14 cellular contexts compared by ENCODE assay signal in the genomic region with DNA sequence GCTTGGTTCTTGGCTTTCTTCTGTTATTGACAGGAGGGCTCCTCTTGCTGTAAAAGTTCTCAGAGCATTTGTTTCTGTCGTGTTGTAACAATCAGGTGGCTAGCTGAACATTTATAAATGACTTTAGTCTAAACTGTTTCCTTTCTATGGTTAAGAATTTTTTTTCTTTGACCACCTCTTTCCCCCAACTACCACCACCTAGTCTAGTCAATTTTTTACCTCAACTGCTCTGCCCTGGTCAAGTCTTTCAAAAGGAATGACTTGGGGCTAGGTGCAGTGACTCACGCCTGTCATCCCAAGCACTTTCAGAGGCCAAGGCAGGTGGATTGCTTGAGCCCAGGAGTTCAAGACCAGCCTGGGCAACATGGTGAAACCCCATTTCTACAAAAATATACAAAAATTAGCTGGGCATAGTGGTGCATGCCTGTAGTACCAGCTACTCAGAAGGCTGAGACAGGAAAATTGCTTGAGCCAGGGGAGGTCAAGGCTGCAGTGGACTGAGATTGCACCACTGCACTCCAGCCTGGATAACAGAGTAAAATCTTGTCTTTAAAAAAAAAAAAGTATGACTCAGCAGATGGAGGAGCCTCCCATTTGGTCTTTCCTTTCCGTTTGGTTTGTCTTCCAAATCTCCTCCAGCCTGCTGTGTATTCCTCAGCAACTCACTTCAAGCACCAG. TPM values are rescaled to one million over a fixed set of nuclear protein-coding genes. Genes with fewer than 3 reads are reported as not detected.
A peak's percentile ranks its signal among the peaks of the same experiment; 100 is the strongest.
DNase-seq lines count a peak whose midpoint lies in the region; ATAC-seq and TF ChIP-seq lines count a peak whose summit lies in the region.
"Had no signal": no experiment of that assay in that cellular context is flagged by ENCODE, and none has a peak within 500 bp of the region (broad histone marks: within the 10 kb centered on the region; RNA-seq: fewer than 3 reads in every experiment).

No MANE protein-coding gene starts in this region.

- H3K9me3 ChIP-seq in iPS-20b (ENCODE audit: insufficient read depth, low read depth, low read length) = no peaks in the 10 kb centered on the region
- H3K9me3 ChIP-seq in aorta (ENCODE audit: control insufficient read depth, low read length) = no peaks in the 10 kb centered on the region
- H3K9me3 ChIP-seq in ascending aorta = no peaks in the 10 kb centered on the region

- no peaks in the 10 kb centered on the region for H3K27me3 ChIP-seq in iPS-20b (ENCODE audit: insufficient read depth, low read length)
- H3K27me3 ChIP-seq in aorta (ENCODE audit: control insufficient read depth in 1 of 2, insufficient read depth in 2 of 2, low read length in 1 of 2) = no peaks in the 10 kb centered on the region
- no peaks in the 10 kb centered on the region for H3K27me3 ChIP-seq in ascending aorta

- H3K9ac ChIP-seq in iPS-20b (ENCODE audit: low read depth, low read length) = peak overlapping the region; percentile 36; the same call in 1 of the 2 replicates

- H3K4me3 ChIP-seq in iPS-20b (ENCODE audit: low read length) (no peak overlapping the region), aorta (ENCODE audit: low read length in 2 of 2) (no peak overlapping the region), ascending aorta (no peak overlapping the region)

- H3K9me3 Mint-ChIP-seq in WTC11 = no peaks in the 10 kb centered on the region
- H3K9me3 Mint-ChIP-seq: natural killer cell had no signal

- 77 to 78% methylated on average over 3 of the region's 3 CpGs for WGBS in aorta, 2 donors

- CTCF ChIA-PET in WTC11 (lab: Charles Lee) = interaction anchor here (1.0 to 2.2 kb wide), 4 partner anchors 9 to 743 kb away, joined by 4 to 11 read pairs (median 8); no protein-coding TSS in a partner anchor

- no peak for TF ChIP-seq CTCF in WTC11 (IDR thresholded peaks at IDR 0.05)
- TF ChIP-seq CTCF in ascending aorta (IDR thresholded peaks at IDR 0.05) = no peak

- peak; percentile 14 for DNase-seq in H4 (ENCODE audit: low spot score)
- DNase-seq in WTC11 (ENCODE audit: low spot score) = no peak
- DNase-seq in aorta = no peak
- DNase-seq in dedifferentiated amniotic fluid mesenchymal stem cell (ENCODE audit: extremely low spot score) = no peak
- DNase-seq in NCI-H82 treated with DMSO at 0.1 percent for 48 hours (lab: John Stamatoyannopoulos, UW; ENCODE audit: unreplicated experiment) = no peak
- no peak for DNase-seq in ascending aorta (ENCODE audit: low spot score in 2 of 2)
- DNase-seq: activated CD4-positive, alpha-beta T cell treated with anti-CD3 and anti-CD28 coated beads for 4 hours; left cardiac atrium; natural killer cell; NCI-H1105; NCI-H510A had no signal

- H3K36me3 ChIP-seq in iPS-20b (ENCODE audit: insufficient read depth, low read depth, low read length) = peaks cover 7% of the 10 kb centered on the region; the same call in 1 of the 2 replicates
- H3K36me3 ChIP-seq in aorta (ENCODE audit: control insufficient read depth in 1 of 2, insufficient read depth in 2 of 2, low read length in 1 of 2) = no peaks in the 10 kb centered on the region
- H3K36me3 ChIP-seq in ascending aorta = no peaks in the 10 kb centered on the region

- H3K4me1 ChIP-seq in iPS-20b (ENCODE audit: insufficient read depth, low read length) = peaks cover 30% of the 10 kb centered on the region
- H3K4me1 ChIP-seq in aorta (ENCODE audit: control insufficient read depth in 1 of 2, insufficient read depth in 2 of 2, low read length in 2 of 2) = no peaks in the 10 kb centered on the region
- no peaks in the 10 kb centered on the region for H3K4me1 ChIP-seq in ascending aorta

- H3K4me1 Mint-ChIP-seq in WTC11 = peaks cover 63% of the 10 kb centered on the region
- H3K4me1 Mint-ChIP-seq: natural killer cell had no signal

- H3K27me3 Mint-ChIP-seq in WTC11 (ENCODE audit: low read depth) = no peaks in the 10 kb centered on the region

- H3K27ac ChIP-seq in iPS-20b (ENCODE audit: low read length) = peak overlapping the region; percentile 32
- no peak overlapping the region for H3K27ac ChIP-seq in aorta (ENCODE audit: low read depth in 1 of 2, low read length in 2 of 2)
- H3K27ac ChIP-seq in ascending aorta = no peak overlapping the region

- H3K36me3 Mint-ChIP-seq in WTC11 = peaks cover 13% of the 10 kb centered on the region
- H3K36me3 Mint-ChIP-seq: natural killer cell had no signal

- H3K27ac Mint-ChIP-seq in WTC11 = peak overlapping the region; percentile 97
- H3K27ac Mint-ChIP-seq: natural killer cell had no signal

- peak overlapping the region; percentile 42 for H3K4me3 Mint-ChIP-seq in WTC11
- H3K4me3 Mint-ChIP-seq: natural killer cell had no signal

- ATAC-seq in WTC11 (no peak), aorta (ENCODE audit: low FRiP score) (peak; percentile 38)
- ATAC-seq: natural killer cell, Panc1, sciatic nerve had no signal

- POLR2A ChIA-PET in WTC11 (lab: Charles Lee) = interaction anchor here (1.3 kb wide), 2 partner anchors 10 to 537 kb away, joined by 3 to 4 read pairs; no protein-coding TSS in a partner anchor

- intact Hi-C loops in aorta (cut with DNase I) = no loop called here
- intact Hi-C loops in ascending aorta (cut with DNase I) = no loop called here

TF ChIP-seq in WTC11, 78 proteins besides CTCF, POLR2A, EP300 and RAD21:
- TF ChIP-seq NR1H2 (CRISPR knock-in tag; IDR thresholded peaks at IDR 0.05) = no peak
- TF ChIP-seq TP53 (CRISPR knock-in tag; IDR thresholded peaks at IDR 0.05) = no peak
- TF ChIP-seq JUN (CRISPR knock-in tag; IDR thresholded peaks at IDR 0.05) = no peak
- no peak for TF ChIP-seq ZNF317 (CRISPR knock-in tag; IDR thresholded peaks at IDR 0.05; ENCODE audit: borderline replicate concordance, low read depth)
- TF ChIP-seq SMAD4 (CRISPR knock-in tag; IDR thresholded peaks at IDR 0.05) = no peak
- TF ChIP-seq, protein P1, sequence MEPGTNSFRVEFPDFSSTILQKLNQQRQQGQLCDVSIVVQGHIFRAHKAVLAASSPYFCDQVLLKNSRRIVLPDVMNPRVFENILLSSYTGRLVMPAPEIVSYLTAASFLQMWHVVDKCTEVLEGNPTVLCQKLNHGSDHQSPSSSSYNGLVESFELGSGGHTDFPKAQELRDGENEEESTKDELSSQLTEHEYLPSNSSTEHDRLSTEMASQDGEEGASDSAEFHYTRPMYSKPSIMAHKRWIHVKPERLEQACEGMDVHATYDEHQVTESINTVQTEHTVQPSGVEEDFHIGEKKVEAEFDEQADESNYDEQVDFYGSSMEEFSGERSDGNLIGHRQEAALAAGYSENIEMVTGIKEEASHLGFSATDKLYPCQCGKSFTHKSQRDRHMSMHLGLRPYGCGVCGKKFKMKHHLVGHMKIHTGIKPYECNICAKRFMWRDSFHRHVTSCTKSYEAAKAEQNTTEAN (CRISPR knock-in tag; IDR thresholded peaks at IDR 0.05) = no peak
- TF ChIP-seq, protein P2, sequence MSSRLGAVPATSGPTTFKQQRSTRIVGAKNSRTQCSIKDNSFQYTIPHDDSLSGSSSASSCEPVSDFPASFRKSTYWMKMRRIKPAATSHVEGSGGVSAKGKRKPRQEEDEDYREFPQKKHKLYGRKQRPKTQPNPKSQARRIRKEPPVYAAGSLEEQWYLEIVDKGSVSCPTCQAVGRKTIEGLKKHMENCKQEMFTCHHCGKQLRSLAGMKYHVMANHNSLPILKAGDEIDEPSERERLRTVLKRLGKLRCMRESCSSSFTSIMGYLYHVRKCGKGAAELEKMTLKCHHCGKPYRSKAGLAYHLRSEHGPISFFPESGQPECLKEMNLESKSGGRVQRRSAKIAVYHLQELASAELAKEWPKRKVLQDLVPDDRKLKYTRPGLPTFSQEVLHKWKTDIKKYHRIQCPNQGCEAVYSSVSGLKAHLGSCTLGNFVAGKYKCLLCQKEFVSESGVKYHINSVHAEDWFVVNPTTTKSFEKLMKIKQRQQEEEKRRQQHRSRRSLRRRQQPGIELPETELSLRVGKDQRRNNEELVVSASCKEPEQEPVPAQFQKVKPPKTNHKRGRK (CRISPR knock-in tag; IDR thresholded peaks at IDR 0.05; ENCODE audit: borderline replicate concordance) = no peak
- TF ChIP-seq, protein P3, sequence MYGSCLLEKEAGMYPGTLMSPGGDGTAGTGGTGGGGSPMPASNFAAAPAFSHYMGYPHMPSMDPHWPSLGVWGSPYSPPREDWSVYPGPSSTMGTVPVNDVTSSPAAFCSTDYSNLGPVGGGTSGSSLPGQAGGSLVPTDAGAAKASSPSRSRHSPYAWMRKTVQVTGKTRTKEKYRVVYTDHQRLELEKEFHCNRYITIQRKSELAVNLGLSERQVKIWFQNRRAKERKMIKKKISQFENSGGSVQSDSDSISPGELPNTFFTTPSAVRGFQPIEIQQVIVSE (CRISPR knock-in tag; IDR thresholded peaks at IDR 0.05; ENCODE audit: borderline replicate concordance) = no peak
- no peak for TF ChIP-seq GRHL2 (CRISPR knock-in tag; IDR thresholded peaks at IDR 0.05; ENCODE audit: insufficient replicate concordance, severe bottlenecking)
- TF ChIP-seq NFYB (CRISPR knock-in tag; conservative IDR thresholded peaks at IDR 0.05; ENCODE audit: low read depth) = no peak
- TF ChIP-seq TEAD1 (CRISPR knock-in tag; IDR thresholded peaks at IDR 0.05) = no peak
- no peak for TF ChIP-seq GABPB1 (CRISPR knock-in tag; IDR thresholded peaks at IDR 0.05)
- TF ChIP-seq, protein P4, sequence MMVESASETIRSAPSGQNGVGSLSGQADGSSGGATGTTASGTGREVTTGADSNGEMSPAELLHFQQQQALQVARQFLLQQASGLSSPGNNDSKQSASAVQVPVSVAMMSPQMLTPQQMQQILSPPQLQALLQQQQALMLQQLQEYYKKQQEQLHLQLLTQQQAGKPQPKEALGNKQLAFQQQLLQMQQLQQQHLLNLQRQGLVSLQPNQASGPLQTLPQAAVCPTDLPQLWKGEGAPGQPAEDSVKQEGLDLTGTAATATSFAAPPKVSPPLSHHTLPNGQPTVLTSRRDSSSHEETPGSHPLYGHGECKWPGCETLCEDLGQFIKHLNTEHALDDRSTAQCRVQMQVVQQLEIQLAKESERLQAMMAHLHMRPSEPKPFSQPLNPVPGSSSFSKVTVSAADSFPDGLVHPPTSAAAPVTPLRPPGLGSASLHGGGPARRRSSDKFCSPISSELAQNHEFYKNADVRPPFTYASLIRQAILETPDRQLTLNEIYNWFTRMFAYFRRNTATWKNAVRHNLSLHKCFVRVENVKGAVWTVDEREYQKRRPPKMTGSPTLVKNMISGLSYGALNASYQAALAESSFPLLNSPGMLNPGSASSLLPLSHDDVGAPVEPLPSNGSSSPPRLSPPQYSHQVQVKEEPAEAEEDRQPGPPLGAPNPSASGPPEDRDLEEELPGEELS (CRISPR knock-in tag; IDR thresholded peaks at IDR 0.05) = no peak

RNA-seq across cellular contexts. Expression of a gene that starts 40.7 kb away (rescaled TPM):
- total RNA-seq in H4 (2014; rRNA removed; shearing (Covaris generic)) = 2.6 and 5.1 TPM in 2 replicates
- total RNA-seq in WTC11 (2021) (21.1 to 24.0 TPM (median 23.0 TPM) in 3 replicates), aorta (1 to 10 TPM; 1.3 to 1.8 TPM), ascending aorta (2.6 TPM)
- polyA plus RNA-seq in aorta = 1 to 10 TPM in 1 of 2 donors, under 1 TPM in 1; 0.33 to 1.5 TPM
